ENCODE assay signal across 8 cellular contexts in the genomic region with DNA sequence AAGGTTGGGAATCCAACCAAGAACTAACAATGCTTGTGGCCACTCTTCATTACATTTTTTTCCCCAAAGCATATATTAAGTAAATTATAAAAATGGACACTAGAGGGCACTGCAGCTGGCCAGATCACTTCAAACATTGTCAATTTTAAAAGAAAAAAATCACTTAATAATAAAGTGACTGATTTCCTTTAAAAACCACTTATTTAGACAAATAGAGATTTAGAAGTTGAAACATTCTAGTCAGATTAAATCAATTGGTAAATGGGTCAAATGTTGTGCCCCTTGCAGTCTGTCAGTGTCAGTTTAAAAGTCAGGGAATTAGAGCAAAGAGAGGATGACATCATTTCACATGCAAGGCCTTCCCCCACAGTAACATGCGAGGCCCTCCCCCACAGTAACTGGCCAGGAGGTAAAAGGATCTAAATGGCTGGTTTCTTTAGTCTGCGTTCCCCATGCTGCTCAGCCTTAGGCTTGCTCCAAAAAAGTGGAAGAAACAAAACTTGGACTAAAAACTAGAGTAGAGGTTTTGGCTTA.
DNase-seq lines count a peak whose midpoint lies in the region; ATAC-seq, FAIRE-seq and TF ChIP-seq lines count a peak whose summit lies in the region.

No MANE protein-coding gene starts in this region.

- peak; percentile 48 to 68 (median 59) for TF ChIP-seq CTCF in breast epithelium (IDR thresholded peaks at IDR 0.05)
- TF ChIP-seq CTCF in liver (IDR thresholded peaks at IDR 0.05; ENCODE audit: low read depth, low read length, missing input control), result peak; percentile 49

- H3K27ac ChIP-seq in breast epithelium, result peak overlapping the region; percentile 40 to 49
- no peak overlapping the region for H3K27ac ChIP-seq in liver (ENCODE audit: low read depth in 1 of 2, low read length in 2 of 2)

- no peaks in the 10 kb centered on the region for H3K4me1 ChIP-seq in breast epithelium
- H3K4me1 ChIP-seq in liver (ENCODE audit: control insufficient read depth in 4 of 4, insufficient read depth in 4 of 4, low read length in 3 of 4), result peaks cover 0 to 5% (median 0%) of the 10 kb centered on the region in 4 donors

- DNase-seq in AG20443 (ENCODE audit: low spot score) (peak; percentile 57), H54 (ENCODE audit: insufficient read length, low spot score) (no peak), NCI-H526 (lab: John Stamatoyannopoulos, UW) (peak; percentile 21 to 74), breast epithelium (ENCODE audit: low spot score in 2 of 2) (no peak)
- DNase-seq in activated CD4-positive, CD25-positive, alpha-beta regulatory T cell (lab: John Stamatoyannopoulos, UW), result no peak

- H3K9ac ChIP-seq in liver (ENCODE audit: low read depth in 1 of 2, low read length in 2 of 2), result no peak overlapping the region

- FAIRE-seq in H54 (lab: Jason Lieb, UNC), result peak; percentile 96

- no peak for ATAC-seq in HG03342 (IDR thresholded peaks at IDR 0.05; ENCODE audit: unreplicated experiment)
- ATAC-seq in GM19324 (IDR thresholded peaks at IDR 0.05; ENCODE audit: low FRiP score, unreplicated experiment), result no peak

- intact Hi-C loops in breast epithelium (cut with DNase I; ENCODE audit: low total_unique reads), result no loop called here

- peak; percentile 79 to 82 for TF ChIP-seq RAD21 in liver (IDR thresholded peaks at IDR 0.05)

- H3K36me3 ChIP-seq in breast epithelium (no peaks in the 10 kb centered on the region), liver (ENCODE audit: control insufficient read depth in 4 of 4, insufficient read depth in 3 of 4, low read depth in 1 of 4, low read length in 3 of 4) (no peaks in the 10 kb centered on the region)

- whole genome bisulfite sequencing in liver, result 45% methylated on average over 2 of the region's 2 CpGs

- H3K27me3 ChIP-seq in breast epithelium (no peaks in the 10 kb centered on the region), liver (ENCODE audit: control insufficient read depth in 4 of 4, insufficient read depth in 4 of 4, low read length in 3 of 4) (no peaks in the 10 kb centered on the region)

- no peak overlapping the region for H3K4me3 ChIP-seq in breast epithelium
- no peak overlapping the region for H3K4me3 ChIP-seq in liver (ENCODE audit: low read depth in 1 of 3, low read length in 3 of 3)

- TF ChIP-seq POLR2A in H54 (IDR thresholded peaks at IDR 0.05; ENCODE audit: low read depth, low read length) (no peak), breast epithelium (IDR thresholded peaks at IDR 0.05) (no peak)

- H3K9me3 ChIP-seq in breast epithelium, result no peaks in the 10 kb centered on the region
- H3K9me3 ChIP-seq in liver (ENCODE audit: control insufficient read depth in 4 of 4, low read length in 3 of 4), result no peaks in the 10 kb centered on the region

TF ChIP-seq in liver, 16 proteins besides CTCF, POLR2A, EP300 and RAD21:
- TF ChIP-seq SP1 (IDR thresholded peaks at IDR 0.05) (no peak), TAF1 (conservative IDR thresholded peaks at IDR 0.05) (no peak), JUND (IDR thresholded peaks at IDR 0.05) (no peak), FOXA2 (IDR thresholded peaks at IDR 0.05) (no peak), RXRA (IDR thresholded peaks at IDR 0.05) (no peak), HNF4G (IDR thresholded peaks at IDR 0.05) (no peak), YY1 (IDR thresholded peaks at IDR 0.05) (no peak), EGR1 (IDR thresholded peaks at IDR 0.05; ENCODE audit: low read depth in 2 of 2) (no peak), GABPA (IDR thresholded peaks at IDR 0.05 in 1 of 2, conservative IDR thresholded peaks at IDR 0.05 in 1 of 2) (no peak), NR2F2 (IDR thresholded peaks at IDR 0.05) (no peak), FOXA1 (IDR thresholded peaks at IDR 0.05) (no peak)
- TF ChIP-seq, protein P1, sequence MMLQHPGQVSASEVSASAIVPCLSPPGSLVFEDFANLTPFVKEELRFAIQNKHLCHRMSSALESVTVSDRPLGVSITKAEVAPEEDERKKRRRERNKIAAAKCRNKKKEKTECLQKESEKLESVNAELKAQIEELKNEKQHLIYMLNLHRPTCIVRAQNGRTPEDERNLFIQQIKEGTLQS (IDR thresholded peaks at IDR 0.05), result no peak
- TF ChIP-seq, protein P2, sequence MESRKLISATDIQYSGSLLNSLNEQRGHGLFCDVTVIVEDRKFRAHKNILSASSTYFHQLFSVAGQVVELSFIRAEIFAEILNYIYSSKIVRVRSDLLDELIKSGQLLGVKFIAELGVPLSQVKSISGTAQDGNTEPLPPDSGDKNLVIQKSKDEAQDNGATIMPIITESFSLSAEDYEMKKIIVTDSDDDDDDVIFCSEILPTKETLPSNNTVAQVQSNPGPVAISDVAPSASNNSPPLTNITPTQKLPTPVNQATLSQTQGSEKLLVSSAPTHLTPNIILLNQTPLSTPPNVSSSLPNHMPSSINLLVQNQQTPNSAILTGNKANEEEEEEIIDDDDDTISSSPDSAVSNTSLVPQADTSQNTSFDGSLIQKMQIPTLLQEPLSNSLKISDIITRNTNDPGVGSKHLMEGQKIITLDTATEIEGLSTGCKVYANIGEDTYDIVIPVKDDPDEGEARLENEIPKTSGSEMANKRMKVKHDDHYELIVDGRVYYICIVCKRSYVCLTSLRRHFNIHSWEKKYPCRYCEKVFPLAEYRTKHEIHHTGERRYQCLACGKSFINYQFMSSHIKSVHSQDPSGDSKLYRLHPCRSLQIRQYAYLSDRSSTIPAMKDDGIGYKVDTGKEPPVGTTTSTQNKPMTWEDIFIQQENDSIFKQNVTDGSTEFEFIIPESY (IDR thresholded peaks at IDR 0.05), result no peak

Comparison
In these comparisons a context has a peak if more than half of its experiments do, and no peak if none do; other contexts are left out.
1. DNase-seq: peak in AG20443 (single experiment) and NCI-H526 (2 of 2); none in H54 (single experiment), breast epithelium (0 of 2) and activated CD4-positive, CD25-positive, alpha-beta regulatory T cell (0 of 4).
2. H3K27ac ChIP-seq: peak in breast epithelium (2 of 2); none in liver (0 of 2).